24 cellular contexts compared by ENCODE assay signal in the genomic region with DNA sequence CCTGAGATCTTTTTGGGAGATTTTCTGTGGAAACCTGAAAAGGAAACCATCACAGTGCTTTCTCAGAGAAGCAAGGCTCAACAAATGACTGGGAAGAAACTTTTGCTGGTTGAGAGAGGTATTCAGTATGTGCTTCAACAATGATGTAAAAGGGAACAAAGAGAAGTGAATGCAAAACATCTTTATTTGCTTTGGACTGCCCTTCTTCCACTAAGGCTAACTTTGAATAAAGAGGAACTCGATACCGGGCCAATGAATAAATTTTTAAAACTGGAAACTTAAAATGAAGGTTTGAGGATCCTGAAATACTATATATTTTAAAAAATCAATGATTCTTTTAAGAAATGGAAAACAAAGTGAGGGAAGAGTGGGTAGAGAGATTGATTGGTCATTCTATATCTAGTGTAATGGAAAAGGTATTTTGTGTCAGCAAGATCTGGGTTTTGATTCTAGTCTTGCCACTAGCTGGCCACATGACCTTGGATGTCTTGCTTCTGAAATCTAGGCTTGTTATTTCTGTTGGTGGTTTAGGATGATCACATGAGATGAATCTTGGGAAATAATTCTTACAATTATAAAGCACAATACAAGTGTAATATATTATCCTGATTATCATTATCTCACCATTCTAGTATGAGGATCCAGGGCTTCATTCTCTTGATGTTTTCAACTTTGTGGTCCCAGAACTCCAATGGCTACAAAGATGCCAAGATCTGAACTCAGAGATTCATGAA. TPM values are rescaled to one million over a fixed set of nuclear protein-coding genes. Genes with fewer than 3 reads are reported as not detected.
"Had no signal": no experiment of that assay in that cellular context is flagged by ENCODE, and none has a peak within 500 bp of the region (broad histone marks: within the 10 kb centered on the region; RNA-seq: fewer than 3 reads in every experiment).

No MANE protein-coding gene starts in this region.

- H3K4me3 ChIP-seq: colonic mucosa, heart right ventricle, mucosa of descending colon, psoas muscle, right lobe of liver, smooth muscle cell, upper lobe of right lung had no signal

- H3K4me1 ChIP-seq: colonic mucosa, psoas muscle, right lobe of liver, upper lobe of right lung had no signal

- DNase-seq: activated CD4-positive, alpha-beta memory T cell treated with anti-CD3 and anti-CD28 coated beads for 36 hours; activated CD4-positive, alpha-beta T cell treated with anti-CD3 and anti-CD28 coated beads for 36 hours; activated naive CD4-positive, alpha-beta T cell; activated naive CD8-positive, alpha-beta T cell treated with anti-CD3 and anti-CD28 coated beads for 36 hours; activated T-cell treated with anti-CD3 and anti-CD28 coated beads for 4 hours; central memory CD4-positive, alpha-beta T cell; colonic mucosa; endodermal cell; heart right ventricle; mucosa of descending colon; naive B cell; psoas muscle; right lobe of liver; stimulated activated CD4-positive, alpha-beta T cell treated with anti-CD3 and anti-CD28 coated beads, Interleukin-4, amount 100 ng/mL, for 24 hours; T-helper 17 cell; upper lobe of right lung had no signal

- H3K27me3 ChIP-seq: colonic mucosa, heart right ventricle, right lobe of liver, upper lobe of right lung had no signal

- H3K9me3 ChIP-seq: colonic mucosa, heart right ventricle, mucosa of descending colon, psoas muscle, right lobe of liver, upper lobe of right lung had no signal

- ATAC-seq: activated CD4-positive, alpha-beta T cell treated with anti-CD3 and anti-CD28 coated beads for 36 hours; heart right ventricle; mucosa of descending colon; psoas muscle; right lobe of liver; stimulated activated effector memory CD8-positive, alpha-beta T cell treated with anti-CD3 and anti-CD28 coated beads, Interleukin-12 subunit alpha, Interleukin-12 subunit beta, amount 100 ng/mL, for 72 hours; T-helper 17 cell; upper lobe of right lung; WTC11 had no signal

- H3K27ac ChIP-seq: colonic mucosa, epithelial cell of prostate, psoas muscle, right lobe of liver, upper lobe of right lung had no signal

- H3K36me3 ChIP-seq: colonic mucosa, heart right ventricle, right lobe of liver, upper lobe of right lung had no signal

RNA-seq across cellular contexts. Expression of a gene that starts 34.6 kb away (rescaled TPM):
- total RNA-seq: activated CD4-positive, alpha-beta memory T cell treated with anti-CD3 and anti-CD28 coated beads for 36 hours; activated CD4-positive, alpha-beta T cell treated with anti-CD3 and anti-CD28 coated beads for 36 hours; activated naive CD8-positive, alpha-beta T cell treated with anti-CD3 and anti-CD28 coated beads for 36 hours; activated T-helper 1 cell treated with anti-CD3 and anti-CD28 coated beads, Interleukin-12 subunit alpha, Interleukin-12 subunit beta, Interleukin-2, Interleukin-4 antibody, amounts not matched to agents 30 ng/mL and 10 ng/mL and 1 ng/mL, durations not matched to agents 14 hours and 24 hours and 36 hours; colonic mucosa; endodermal cell; heart right ventricle; liver; neural crest cell; osteocyte; psoas muscle; right lobe of liver; smooth muscle cell; T-helper 17 cell; upper lobe of right lung; WTC11 had no signal
- polyA plus RNA-seq: heart right ventricle, liver, psoas muscle, smooth muscle cell had no signal
